Comparison of ENCODE assay signal across 13 cellular contexts in genomic region chr2:165796819-165797530, GRCh38.
DNase-seq lines count a peak whose midpoint lies in the region.
"Had no signal": no experiment of that assay in that cellular context is flagged by ENCODE, and none has a peak within 500 bp of the region (broad histone marks: within the 10 kb centered on the region; RNA-seq: fewer than 3 reads in every experiment).

No MANE protein-coding gene starts in this region.

- DNase-seq in activated naive CD4-positive, alpha-beta T cell treated with anti-CD3 and anti-CD28 coated beads, Interleukin-2, amount 50 U/mL, for 16 hours, result no peak
- no peak for DNase-seq in T-helper 2 cell treated with Interferon-gamma antibody and Interleukin-4, amounts not matched to agents 5 μg/mL and 100 μg/mL, for 36 hours (ENCODE audit: low spot score)
- DNase-seq in iPS-NIHi11 (ENCODE audit: low spot score) (peak; percentile 33), CD1c-positive myeloid dendritic cell (ENCODE audit: extremely low spot score) (no peak), GDM1 (lab: John Stamatoyannopoulos, UW) (no peak)
- no peak for DNase-seq in central memory CD4-positive, alpha-beta T cell
- DNase-seq in effector CD4-positive, alpha-beta T cell, result no peak
- DNase-seq: C1 segment of cervical spinal cord, DMS 273 treated with DMSO at 0.1 percent for 48 hours, NCI-H1436 treated with DMSO at 0.1 percent for 48 hours, NCI-H2029 treated with DMSO at 0.1 percent for 48 hours, NCI-H82 had no signal

- no peaks in the 10 kb centered on the region for H3K36me3 Mint-ChIP-seq in activated naive CD4-positive, alpha-beta T cell treated with anti-CD3 and anti-CD28 coated beads, Interleukin-2, amount 50 U/mL, for 24 hours
- peaks cover 40% of the 10 kb centered on the region for H3K36me3 Mint-ChIP-seq in T-helper 2 cell treated with Interferon-gamma antibody and Interleukin-4, amounts not matched to agents 5 μg/mL and 100 μg/mL, for 36 hours (ENCODE audit: low read depth)

- H3K4me1 Mint-ChIP-seq in activated naive CD4-positive, alpha-beta T cell treated with anti-CD3 and anti-CD28 coated beads, Interleukin-2, amount 50 U/mL, for 24 hours, result peaks cover 16% of the 10 kb centered on the region
- H3K4me1 Mint-ChIP-seq in T-helper 2 cell treated with Interferon-gamma antibody and Interleukin-4, amounts not matched to agents 5 μg/mL and 100 μg/mL, for 36 hours (ENCODE audit: low read depth), result peaks cover 24% of the 10 kb centered on the region

- peaks cover 27% of the 10 kb centered on the region for H3K27me3 Mint-ChIP-seq in activated naive CD4-positive, alpha-beta T cell treated with anti-CD3 and anti-CD28 coated beads, Interleukin-2, amount 50 U/mL, for 24 hours
- H3K27me3 Mint-ChIP-seq in T-helper 2 cell treated with Interferon-gamma antibody and Interleukin-4, amounts not matched to agents 5 μg/mL and 100 μg/mL, for 36 hours (ENCODE audit: low read depth), result no peaks in the 10 kb centered on the region

- peaks cover 5% of the 10 kb centered on the region for H3K9me3 Mint-ChIP-seq in activated naive CD4-positive, alpha-beta T cell treated with anti-CD3 and anti-CD28 coated beads, Interleukin-2, amount 50 U/mL, for 24 hours
- peaks cover 3% of the 10 kb centered on the region for H3K9me3 Mint-ChIP-seq in T-helper 2 cell treated with Interferon-gamma antibody and Interleukin-4, amounts not matched to agents 5 μg/mL and 100 μg/mL, for 36 hours

- peak overlapping the region; percentile 20 for H3K27ac Mint-ChIP-seq in activated naive CD4-positive, alpha-beta T cell treated with anti-CD3 and anti-CD28 coated beads, Interleukin-2, amount 50 U/mL, for 24 hours
- peak overlapping the region; percentile 4 for H3K27ac Mint-ChIP-seq in T-helper 2 cell treated with Interferon-gamma antibody and Interleukin-4, amounts not matched to agents 5 μg/mL and 100 μg/mL, for 36 hours

- no peak overlapping the region for H3K4me3 Mint-ChIP-seq in activated naive CD4-positive, alpha-beta T cell treated with anti-CD3 and anti-CD28 coated beads, Interleukin-2, amount 50 U/mL, for 24 hours
- H3K4me3 Mint-ChIP-seq in T-helper 2 cell treated with Interferon-gamma antibody and Interleukin-4, amounts not matched to agents 5 μg/mL and 100 μg/mL, for 36 hours, result peak overlapping the region; percentile 32
